1 cellular context compared by ENCODE assay signal in the genomic region with DNA sequence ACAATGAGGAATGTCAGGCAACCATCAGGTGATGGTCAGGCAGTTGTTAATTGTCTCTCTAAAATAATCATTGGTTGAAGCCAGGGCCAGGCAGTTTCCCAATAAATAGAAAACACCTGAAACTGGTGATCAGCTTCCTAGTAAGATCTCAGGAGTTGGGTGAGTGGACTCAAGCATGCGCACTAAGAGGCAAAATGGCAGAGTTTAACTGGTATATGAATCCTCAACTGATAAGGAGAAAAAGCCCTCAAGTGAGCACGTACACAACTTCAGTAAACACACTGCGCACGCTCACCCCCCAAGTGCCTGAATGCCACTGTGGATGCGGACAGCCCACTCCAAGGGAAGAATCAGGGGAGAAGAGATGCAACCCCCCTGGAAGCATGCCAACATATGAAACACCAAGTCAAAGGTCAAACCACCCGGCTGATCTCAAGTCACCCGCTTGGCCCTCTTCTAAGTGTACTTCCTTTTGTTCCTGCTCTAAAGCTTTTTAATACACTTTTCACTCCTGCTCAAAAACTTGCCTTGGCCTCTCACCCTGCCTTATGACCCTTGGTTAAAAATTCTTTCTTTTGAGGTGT.
TF ChIP-seq lines count a peak whose summit lies in the region.

No MANE protein-coding gene starts in this region.

TF ChIP-seq in K562, 482 proteins besides CTCF, POLR2A, EP300 and RAD21:
- TF ChIP-seq NRF1 (conservative IDR thresholded peaks at IDR 0.05 in 1 of 2, IDR thresholded peaks at IDR 0.05 in 1 of 2) (peak; percentile 71 to 76), NFIC (IDR thresholded peaks at IDR 0.05) (peak; percentile 64), CC2D1A (IDR thresholded peaks at IDR 0.05) (no peak), MYC (IDR thresholded peaks at IDR 0.05; ENCODE audit: low read depth, low read length) (no peak), MYC (CRISPR knock-in tag; IDR thresholded peaks at IDR 0.05; ENCODE audit: borderline replicate concordance, low read depth) (no peak), NR2C1 (IDR thresholded peaks at IDR 0.05) (no peak), NR2C1 (tag; IDR thresholded peaks at IDR 0.05) (peak; percentile 64; the same call in 1 of the 2 replicates), ZBTB8A (IDR thresholded peaks at IDR 0.05; ENCODE audit: partially characterized antibody) (no peak), HDAC3 (IDR thresholded peaks at IDR 0.05; ENCODE audit: borderline replicate concordance, partially characterized antibody) (no peak), MAFF (IDR thresholded peaks at IDR 0.05; ENCODE audit: low read length) (no peak), ZNF23 (CRISPR knock-in tag; IDR thresholded peaks at IDR 0.05) (no peak)
- TF ChIP-seq, protein P1, sequence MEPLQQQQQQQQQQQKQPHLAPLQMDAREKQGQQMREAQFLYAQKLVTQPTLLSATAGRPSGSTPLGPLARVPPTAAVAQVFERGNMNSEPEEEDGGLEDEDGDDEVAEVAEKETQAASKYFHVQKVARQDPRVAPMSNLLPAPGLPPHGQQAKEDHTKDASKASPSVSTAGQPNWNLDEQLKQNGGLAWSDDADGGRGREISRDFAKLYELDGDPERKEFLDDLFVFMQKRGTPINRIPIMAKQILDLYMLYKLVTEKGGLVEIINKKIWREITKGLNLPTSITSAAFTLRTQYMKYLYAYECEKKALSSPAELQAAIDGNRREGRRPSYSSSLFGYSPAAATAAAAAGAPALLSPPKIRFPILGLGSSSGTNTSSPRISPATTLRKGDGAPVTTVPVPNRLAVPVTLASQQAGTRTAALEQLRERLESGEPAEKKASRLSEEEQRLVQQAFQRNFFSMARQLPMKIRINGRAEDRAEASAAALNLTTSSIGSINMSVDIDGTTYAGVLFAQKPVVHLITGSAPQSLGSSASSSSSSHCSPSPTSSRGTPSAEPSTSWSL (CRISPR knock-in tag; IDR thresholded peaks at IDR 0.05; ENCODE audit: borderline replicate concordance) = no peak
- TF ChIP-seq, protein P2, sequence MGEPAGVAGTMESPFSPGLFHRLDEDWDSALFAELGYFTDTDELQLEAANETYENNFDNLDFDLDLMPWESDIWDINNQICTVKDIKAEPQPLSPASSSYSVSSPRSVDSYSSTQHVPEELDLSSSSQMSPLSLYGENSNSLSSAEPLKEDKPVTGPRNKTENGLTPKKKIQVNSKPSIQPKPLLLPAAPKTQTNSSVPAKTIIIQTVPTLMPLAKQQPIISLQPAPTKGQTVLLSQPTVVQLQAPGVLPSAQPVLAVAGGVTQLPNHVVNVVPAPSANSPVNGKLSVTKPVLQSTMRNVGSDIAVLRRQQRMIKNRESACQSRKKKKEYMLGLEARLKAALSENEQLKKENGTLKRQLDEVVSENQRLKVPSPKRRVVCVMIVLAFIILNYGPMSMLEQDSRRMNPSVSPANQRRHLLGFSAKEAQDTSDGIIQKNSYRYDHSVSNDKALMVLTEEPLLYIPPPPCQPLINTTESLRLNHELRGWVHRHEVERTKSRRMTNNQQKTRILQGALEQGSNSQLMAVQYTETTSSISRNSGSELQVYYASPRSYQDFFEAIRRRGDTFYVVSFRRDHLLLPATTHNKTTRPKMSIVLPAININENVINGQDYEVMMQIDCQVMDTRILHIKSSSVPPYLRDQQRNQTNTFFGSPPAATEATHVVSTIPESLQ (CRISPR knock-in tag; IDR thresholded peaks at IDR 0.05) = no peak
- TF ChIP-seq, protein P3, sequence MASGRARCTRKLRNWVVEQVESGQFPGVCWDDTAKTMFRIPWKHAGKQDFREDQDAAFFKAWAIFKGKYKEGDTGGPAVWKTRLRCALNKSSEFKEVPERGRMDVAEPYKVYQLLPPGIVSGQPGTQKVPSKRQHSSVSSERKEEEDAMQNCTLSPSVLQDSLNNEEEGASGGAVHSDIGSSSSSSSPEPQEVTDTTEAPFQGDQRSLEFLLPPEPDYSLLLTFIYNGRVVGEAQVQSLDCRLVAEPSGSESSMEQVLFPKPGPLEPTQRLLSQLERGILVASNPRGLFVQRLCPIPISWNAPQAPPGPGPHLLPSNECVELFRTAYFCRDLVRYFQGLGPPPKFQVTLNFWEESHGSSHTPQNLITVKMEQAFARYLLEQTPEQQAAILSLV (tag; IDR thresholded peaks at IDR 0.05) = no peak
- TF ChIP-seq, protein P4, sequence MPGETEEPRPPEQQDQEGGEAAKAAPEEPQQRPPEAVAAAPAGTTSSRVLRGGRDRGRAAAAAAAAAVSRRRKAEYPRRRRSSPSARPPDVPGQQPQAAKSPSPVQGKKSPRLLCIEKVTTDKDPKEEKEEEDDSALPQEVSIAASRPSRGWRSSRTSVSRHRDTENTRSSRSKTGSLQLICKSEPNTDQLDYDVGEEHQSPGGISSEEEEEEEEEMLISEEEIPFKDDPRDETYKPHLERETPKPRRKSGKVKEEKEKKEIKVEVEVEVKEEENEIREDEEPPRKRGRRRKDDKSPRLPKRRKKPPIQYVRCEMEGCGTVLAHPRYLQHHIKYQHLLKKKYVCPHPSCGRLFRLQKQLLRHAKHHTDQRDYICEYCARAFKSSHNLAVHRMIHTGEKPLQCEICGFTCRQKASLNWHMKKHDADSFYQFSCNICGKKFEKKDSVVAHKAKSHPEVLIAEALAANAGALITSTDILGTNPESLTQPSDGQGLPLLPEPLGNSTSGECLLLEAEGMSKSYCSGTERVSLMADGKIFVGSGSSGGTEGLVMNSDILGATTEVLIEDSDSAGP (CRISPR knock-in tag; IDR thresholded peaks at IDR 0.05) = no peak
- TF ChIP-seq, protein P5, sequence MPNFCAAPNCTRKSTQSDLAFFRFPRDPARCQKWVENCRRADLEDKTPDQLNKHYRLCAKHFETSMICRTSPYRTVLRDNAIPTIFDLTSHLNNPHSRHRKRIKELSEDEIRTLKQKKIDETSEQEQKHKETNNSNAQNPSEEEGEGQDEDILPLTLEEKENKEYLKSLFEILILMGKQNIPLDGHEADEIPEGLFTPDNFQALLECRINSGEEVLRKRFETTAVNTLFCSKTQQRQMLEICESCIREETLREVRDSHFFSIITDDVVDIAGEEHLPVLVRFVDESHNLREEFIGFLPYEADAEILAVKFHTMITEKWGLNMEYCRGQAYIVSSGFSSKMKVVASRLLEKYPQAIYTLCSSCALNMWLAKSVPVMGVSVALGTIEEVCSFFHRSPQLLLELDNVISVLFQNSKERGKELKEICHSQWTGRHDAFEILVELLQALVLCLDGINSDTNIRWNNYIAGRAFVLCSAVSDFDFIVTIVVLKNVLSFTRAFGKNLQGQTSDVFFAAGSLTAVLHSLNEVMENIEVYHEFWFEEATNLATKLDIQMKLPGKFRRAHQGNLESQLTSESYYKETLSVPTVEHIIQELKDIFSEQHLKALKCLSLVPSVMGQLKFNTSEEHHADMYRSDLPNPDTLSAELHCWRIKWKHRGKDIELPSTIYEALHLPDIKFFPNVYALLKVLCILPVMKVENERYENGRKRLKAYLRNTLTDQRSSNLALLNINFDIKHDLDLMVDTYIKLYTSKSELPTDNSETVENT (CRISPR knock-in tag; IDR thresholded peaks at IDR 0.05) = no peak
- TF ChIP-seq, protein P6, sequence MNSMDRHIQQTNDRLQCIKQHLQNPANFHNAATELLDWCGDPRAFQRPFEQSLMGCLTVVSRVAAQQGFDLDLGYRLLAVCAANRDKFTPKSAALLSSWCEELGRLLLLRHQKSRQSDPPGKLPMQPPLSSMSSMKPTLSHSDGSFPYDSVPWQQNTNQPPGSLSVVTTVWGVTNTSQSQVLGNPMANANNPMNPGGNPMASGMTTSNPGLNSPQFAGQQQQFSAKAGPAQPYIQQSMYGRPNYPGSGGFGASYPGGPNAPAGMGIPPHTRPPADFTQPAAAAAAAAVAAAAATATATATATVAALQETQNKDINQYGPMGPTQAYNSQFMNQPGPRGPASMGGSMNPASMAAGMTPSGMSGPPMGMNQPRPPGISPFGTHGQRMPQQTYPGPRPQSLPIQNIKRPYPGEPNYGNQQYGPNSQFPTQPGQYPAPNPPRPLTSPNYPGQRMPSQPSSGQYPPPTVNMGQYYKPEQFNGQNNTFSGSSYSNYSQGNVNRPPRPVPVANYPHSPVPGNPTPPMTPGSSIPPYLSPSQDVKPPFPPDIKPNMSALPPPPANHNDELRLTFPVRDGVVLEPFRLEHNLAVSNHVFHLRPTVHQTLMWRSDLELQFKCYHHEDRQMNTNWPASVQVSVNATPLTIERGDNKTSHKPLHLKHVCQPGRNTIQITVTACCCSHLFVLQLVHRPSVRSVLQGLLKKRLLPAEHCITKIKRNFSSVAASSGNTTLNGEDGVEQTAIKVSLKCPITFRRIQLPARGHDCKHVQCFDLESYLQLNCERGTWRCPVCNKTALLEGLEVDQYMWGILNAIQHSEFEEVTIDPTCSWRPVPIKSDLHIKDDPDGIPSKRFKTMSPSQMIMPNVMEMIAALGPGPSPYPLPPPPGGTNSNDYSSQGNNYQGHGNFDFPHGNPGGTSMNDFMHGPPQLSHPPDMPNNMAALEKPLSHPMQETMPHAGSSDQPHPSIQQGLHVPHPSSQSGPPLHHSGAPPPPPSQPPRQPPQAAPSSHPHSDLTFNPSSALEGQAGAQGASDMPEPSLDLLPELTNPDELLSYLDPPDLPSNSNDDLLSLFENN (IDR thresholded peaks at IDR 0.05; ENCODE audit: low read depth in 2 of 2, low read length in 2 of 2) = no peak
